ENCODE assay signal across 8 cellular contexts in genomic region chr18:44742741-44743311, GRCh38.
DNase-seq lines count a peak whose midpoint lies in the region; ATAC-seq and TF ChIP-seq lines count a peak whose summit lies in the region.

No MANE protein-coding gene starts in this region.

- no peaks in the 10 kb centered on the region for H4K20me1 ChIP-seq in DOHH2 (ENCODE audit: control insufficient read depth, insufficient read depth, low read depth, low read length)

- TF ChIP-seq CTCF in DOHH2 (IDR thresholded peaks at IDR 0.05; ENCODE audit: low read depth, low read length, poor library complexity, severe bottlenecking) = no peak
- no peak for TF ChIP-seq CTCF in fibroblast of pulmonary artery (IDR thresholded peaks at IDR 0.05; ENCODE audit: low read length, missing control alignments)

- peaks cover 19% of the 10 kb centered on the region for H3K79me2 ChIP-seq in DOHH2 (ENCODE audit: control insufficient read depth, low read length)

- peak overlapping the region; percentile 57 for H3K4me2 ChIP-seq in DOHH2 (ENCODE audit: low read length)

- H3F3A ChIP-seq in DOHH2 (ENCODE audit: control insufficient read depth, insufficient read depth) = no peaks in the 10 kb centered on the region

- peaks cover 45% of the 10 kb centered on the region for H3K4me1 ChIP-seq in DOHH2 (ENCODE audit: control insufficient read depth, low read length)

- no peaks in the 10 kb centered on the region for H3K27me3 ChIP-seq in DOHH2 (ENCODE audit: control insufficient read depth, low read length)

- ATAC-seq in GM18873 (IDR thresholded peaks at IDR 0.05; ENCODE audit: low FRiP score, unreplicated experiment) (no peak), HG03280 (IDR thresholded peaks at IDR 0.05; ENCODE audit: unreplicated experiment) (no peak)

- DNase-seq in NCI-H748 treated with DMSO at 0.1 percent for 48 hours (lab: John Stamatoyannopoulos, UW) = peak; percentile 97
- peak; percentile 30 for DNase-seq in fibroblast of pulmonary artery (ENCODE audit: low read depth)
- DNase-seq in renal cortical epithelial cell (ENCODE audit: low read depth) = peak; percentile 88
- no peak for DNase-seq in DMS114 treated with DMSO at 0.1 percent for 48 hours (lab: John Stamatoyannopoulos, UW; ENCODE audit: unreplicated experiment)
- no peak for DNase-seq in Kasumi-1 (lab: John Stamatoyannopoulos, UW)

- peaks cover 2% of the 10 kb centered on the region; the same call in 1 of the 2 replicates for H3K36me3 ChIP-seq in DOHH2 (ENCODE audit: control insufficient read depth, low read length)

- H3K4me3 ChIP-seq in DOHH2 (ENCODE audit: low read length) (peak overlapping the region; percentile 38), fibroblast of pulmonary artery (replicated peaks; ENCODE audit: low read depth, low read length) (no peak overlapping the region)

- H3K9me3 ChIP-seq in DOHH2 (ENCODE audit: control insufficient read depth, insufficient read depth, low read length) = no peaks in the 10 kb centered on the region

- no peak overlapping the region for H3K27ac ChIP-seq in DOHH2 (ENCODE audit: low read depth, low read length)

- H3K9me2 ChIP-seq in DOHH2 (replicated peaks; ENCODE audit: control insufficient read depth, low read length) = no peaks in the 10 kb centered on the region

Comparison
In these comparisons a context has a peak if more than half of its experiments do, and no peak if none do; other contexts are left out.
1. DNase-seq: peak in NCI-H748 treated with DMSO at 0.1 percent for 48 hours (single experiment), fibroblast of pulmonary artery (single experiment) and renal cortical epithelial cell (single experiment); none in DMS114 treated with DMSO at 0.1 percent for 48 hours (single experiment) and Kasumi-1 (0 of 2).